In genomic region chr7:17903337-17903736, GRCh38 we compare ENCODE assay signal across 19 cellular contexts. TPM values are rescaled to one million over a fixed set of nuclear protein-coding genes. Genes with fewer than 3 reads are reported as not detected.
A peak's percentile ranks its signal among the peaks of the same experiment; 100 is the strongest.
DNase-seq lines count a peak whose midpoint lies in the region; ATAC-seq and TF ChIP-seq lines count a peak whose summit lies in the region.
"Had no signal": no experiment of that assay in that cellular context is flagged by ENCODE, and none has a peak within 500 bp of the region (broad histone marks: within the 10 kb centered on the region; RNA-seq: fewer than 3 reads in every experiment).

No MANE protein-coding gene starts in this region.

- no peaks in the 10 kb centered on the region for H3K36me3 Mint-ChIP-seq in activated T-helper 17 cell treated with anti-CD3 and anti-CD28 coated beads, Interleukin-2, amount 50 U/mL, for 72 hours (ENCODE audit: low read depth)
- H3K36me3 Mint-ChIP-seq in stimulated activated effector memory CD8-positive, alpha-beta T cell treated with anti-CD3 and anti-CD28 coated beads, Interleukin-12 subunit alpha, Interleukin-12 subunit beta, amount 100 ng/mL, for 72 hours = no peaks in the 10 kb centered on the region

- H3K9me2 ChIP-seq in SK-N-SH = no peaks in the 10 kb centered on the region

- H3K9me3 Mint-ChIP-seq in stimulated activated naive CD8-positive, alpha-beta T cell treated with anti-CD3 and anti-CD28 coated beads, Interleukin-15, amount 100 ng/mL, for 72 hours = no peaks in the 10 kb centered on the region
- no peaks in the 10 kb centered on the region for H3K9me3 Mint-ChIP-seq in activated T-helper 17 cell treated with anti-CD3 and anti-CD28 coated beads, Interleukin-2, amount 50 U/mL, for 72 hours
- H3K9me3 Mint-ChIP-seq in stimulated activated effector memory CD8-positive, alpha-beta T cell treated with anti-CD3 and anti-CD28 coated beads, Interleukin-12 subunit alpha, Interleukin-12 subunit beta, amount 100 ng/mL, for 72 hours = no peaks in the 10 kb centered on the region
- H3K9me3 Mint-ChIP-seq: CD14-positive monocyte had no signal

- H3K36me3 ChIP-seq in SK-N-SH (replicated peaks in 1 of 2; ENCODE audit: control insufficient read depth in 1 of 2, insufficient read depth in 2 of 2, low read length in 1 of 2) = peaks cover 0 to 6% of the 10 kb centered on the region in 2 experiments

- no peak overlapping the region for H3K9ac ChIP-seq in SK-N-SH

- CTCF ChIA-PET in SK-N-SH (lab: Yijun Ruan, JAX) = interaction anchor here (1.2 kb wide), 1 partner anchor 133 kb away, joined by 5 read pairs; no protein-coding TSS in a partner anchor

- no peaks in the 10 kb centered on the region for H3K27me3 Mint-ChIP-seq in stimulated activated naive CD8-positive, alpha-beta T cell treated with anti-CD3 and anti-CD28 coated beads, Interleukin-15, amount 100 ng/mL, for 72 hours
- H3K27me3 Mint-ChIP-seq in activated T-helper 17 cell treated with anti-CD3 and anti-CD28 coated beads, Interleukin-2, amount 50 U/mL, for 72 hours = no peaks in the 10 kb centered on the region

- peaks cover 0 to 2% of the 10 kb centered on the region in 2 experiments; a peak in 1 of 4 replicates for H3K4me1 ChIP-seq in SK-N-SH (ENCODE audit: control insufficient read depth in 1 of 2, insufficient read depth in 2 of 2, low read depth in 1 of 2, low read length in 1 of 2)
- H3K4me1 ChIP-seq: SJSA1 had no signal

- H4K20me1 ChIP-seq in SK-N-SH (ENCODE audit: insufficient read depth) = no peaks in the 10 kb centered on the region

- TF ChIP-seq EP300 in SK-N-SH (IDR thresholded peaks at IDR 0.05; ENCODE audit: borderline replicate concordance in 1 of 2, low read depth in 1 of 2, low read length in 1 of 2) = no peak

- no peak overlapping the region for H2AFZ ChIP-seq in SK-N-SH (ENCODE audit: low read depth)

- no peak overlapping the region for H3K27ac ChIP-seq in SK-N-SH (ENCODE audit: low read depth in 2 of 2, low read length in 1 of 2)
- H3K27ac ChIP-seq: RWPE1, SJSA1 had no signal

- peak overlapping the region in 1 of 2 donors; percentile 85 for H3K27ac Mint-ChIP-seq in stimulated activated naive CD8-positive, alpha-beta T cell treated with anti-CD3 and anti-CD28 coated beads, Interleukin-15, amount 100 ng/mL, for 72 hours
- no peak overlapping the region for H3K27ac Mint-ChIP-seq in activated T-helper 17 cell treated with anti-CD3 and anti-CD28 coated beads, Interleukin-2, amount 50 U/mL, for 72 hours
- no peak overlapping the region for H3K27ac Mint-ChIP-seq in stimulated activated effector memory CD8-positive, alpha-beta T cell treated with anti-CD3 and anti-CD28 coated beads, Interleukin-12 subunit alpha, Interleukin-12 subunit beta, amount 100 ng/mL, for 72 hours

- peak; percentile 92 for ATAC-seq in stimulated activated naive CD8-positive, alpha-beta T cell treated with anti-CD3 and anti-CD28 coated beads, Interleukin-15, amount 100 ng/mL, for 72 hours
- ATAC-seq in stimulated activated naive CD8-positive, alpha-beta T cell treated with anti-CD3 and anti-CD28 coated beads, Interleukin-15, Interleukin-2, amounts not matched to agents 100 U/mL and 50 U/mL, for 24 hours = no peak
- peak; percentile 58 for ATAC-seq in activated T-helper 17 cell treated with anti-CD3 and anti-CD28 coated beads, Interleukin-2, amount 50 U/mL, for 72 hours (replicated peaks)
- ATAC-seq in left lobe of liver = peak; percentile 56
- peak; percentile 68 for ATAC-seq in stimulated activated effector memory CD8-positive, alpha-beta T cell treated with anti-CD3 and anti-CD28 coated beads, Interleukin-12 subunit alpha, Interleukin-12 subunit beta, amount 100 ng/mL, for 72 hours

- no peak for DNase-seq in stimulated activated naive CD8-positive, alpha-beta T cell treated with anti-CD3 and anti-CD28 coated beads, Interleukin-15, amount 100 ng/mL, for 72 hours
- no peak for DNase-seq in stimulated activated naive CD8-positive, alpha-beta T cell treated with anti-CD3 and anti-CD28 coated beads, Interleukin-15, Interleukin-2, amounts not matched to agents 100 U/mL and 50 U/mL, for 24 hours
- no peak for DNase-seq in left lobe of liver (ENCODE audit: low spot score)
- no peak for DNase-seq in stimulated activated effector memory CD8-positive, alpha-beta T cell treated with anti-CD3 and anti-CD28 coated beads, Interleukin-12 subunit alpha, Interleukin-12 subunit beta, amount 100 ng/mL, for 72 hours (ENCODE audit: low spot score in 2 of 2)
- no peak for DNase-seq in SK-N-SH
- DNase-seq in NCI-H345 (lab: John Stamatoyannopoulos, UW) = no peak
- DNase-seq in NCI-H187 treated with DMSO at 0.1 percent for 48 hours (lab: John Stamatoyannopoulos, UW) = no peak
- DNase-seq: COR-L47; Kasumi-1; NCI-H1436; NCI-H2081; NCI-H2227 treated with DMSO at 0.1 percent for 48 hours; NCI-H526 treated with DMSO at 0.1 percent for 48 hours; NK-92 treated with Interleukin-12 subunit alpha and Interleukin-12 subunit beta, amount 100 ng/mL, for 24 hours; OCI-M1 had no signal

- POLR2A ChIA-PET in SK-N-SH (lab: Yijun Ruan, JAX) = no interaction called here

- peaks cover 11% of the 10 kb centered on the region; the same call in 1 of the 2 replicates for H3K79me2 ChIP-seq in SK-N-SH (ENCODE audit: insufficient read depth)

- H3K4me3 Mint-ChIP-seq in stimulated activated naive CD8-positive, alpha-beta T cell treated with anti-CD3 and anti-CD28 coated beads, Interleukin-15, amount 100 ng/mL, for 72 hours = no peak overlapping the region
- H3K4me3 Mint-ChIP-seq in activated T-helper 17 cell treated with anti-CD3 and anti-CD28 coated beads, Interleukin-2, amount 50 U/mL, for 72 hours = no peak overlapping the region
- H3K4me3 Mint-ChIP-seq in stimulated activated effector memory CD8-positive, alpha-beta T cell treated with anti-CD3 and anti-CD28 coated beads, Interleukin-12 subunit alpha, Interleukin-12 subunit beta, amount 100 ng/mL, for 72 hours = no peak overlapping the region
- H3K4me3 Mint-ChIP-seq: CD14-positive monocyte had no signal

- H3F3A ChIP-seq in SK-N-SH (replicated peaks; ENCODE audit: insufficient read depth) = no peaks in the 10 kb centered on the region

- no peak for TF ChIP-seq CTCF in SK-N-SH (IDR thresholded peaks at IDR 0.05)

- no peak overlapping the region for H3K4me3 ChIP-seq in SK-N-SH (ENCODE audit: low read depth in 2 of 2, low read length in 1 of 2)
- H3K4me3 ChIP-seq: SJSA1 had no signal

- no peak overlapping the region for H3K4me2 ChIP-seq in SK-N-SH

- TF ChIP-seq RAD21 in SK-N-SH (IDR thresholded peaks at IDR 0.05; ENCODE audit: low read length) = no peak

- H3K4me1 Mint-ChIP-seq in stimulated activated naive CD8-positive, alpha-beta T cell treated with anti-CD3 and anti-CD28 coated beads, Interleukin-15, amount 100 ng/mL, for 72 hours = peaks cover 38% of the 10 kb centered on the region
- H3K4me1 Mint-ChIP-seq in activated T-helper 17 cell treated with anti-CD3 and anti-CD28 coated beads, Interleukin-2, amount 50 U/mL, for 72 hours = peaks cover 19% of the 10 kb centered on the region
- H3K4me1 Mint-ChIP-seq in stimulated activated effector memory CD8-positive, alpha-beta T cell treated with anti-CD3 and anti-CD28 coated beads, Interleukin-12 subunit alpha, Interleukin-12 subunit beta, amount 100 ng/mL, for 72 hours = peaks cover 39% of the 10 kb centered on the region
- H3K4me1 Mint-ChIP-seq: CD14-positive monocyte had no signal

- H3K27me3 ChIP-seq in SK-N-SH (ENCODE audit: insufficient read depth) = no peaks in the 10 kb centered on the region
- H3K27me3 ChIP-seq: SJSA1 had no signal

- no peaks in the 10 kb centered on the region for H3K9me3 ChIP-seq in SK-N-SH
- H3K9me3 ChIP-seq: SJSA1 had no signal

TF ChIP-seq in SK-N-SH, 30 proteins besides CTCF, POLR2A, EP300 and RAD21:
- no peak for TF ChIP-seq TEAD4 (IDR thresholded peaks at IDR 0.05; ENCODE audit: borderline replicate concordance, insufficient read depth)
- TF ChIP-seq POLR2AphosphoS5 (IDR thresholded peaks at IDR 0.05; ENCODE audit: low read depth, low read length) = no peak
- TF ChIP-seq FOXJ3 (CRISPR knock-in tag; IDR thresholded peaks at IDR 0.05) = no peak
- no peak for TF ChIP-seq NFIC (IDR thresholded peaks at IDR 0.05; ENCODE audit: borderline replicate concordance)
- no peak for TF ChIP-seq MXI1 (IDR thresholded peaks at IDR 0.05; ENCODE audit: low read depth, low read length)

RNA-seq across cellular contexts. Expression of gene SNX13, which starts 37.0 kb away (rescaled TPM):
- 10 to 100 TPM; 20.6 to 23.5 TPM for total RNA-seq in activated T-helper 17 cell treated with anti-CD3 and anti-CD28 coated beads, Interleukin-2, amount 50 U/mL, for 72 hours
- total RNA-seq in left lobe of liver = 20.5 TPM
- 8.3 and 13.0 TPM in 2 replicates for polyA plus RNA-seq in SK-N-SH (2012; rRNA removed)
- 9.4 and 11.1 TPM in 2 replicates for polyA plus RNA-seq in SK-N-SH (2012; cell fraction: cytosol; rRNA removed)
- 11.5 and 12.8 TPM in 2 replicates for polyA plus RNA-seq in SK-N-SH (2012; cell fraction: nucleus; rRNA removed)
